ENCODE assay signal across 15 cellular contexts in genomic region chr13:97205971-97206370, GRCh38. TPM values are rescaled to one million over a fixed set of nuclear protein-coding genes. Genes with fewer than 3 reads are reported as not detected.
A peak's percentile ranks its signal among the peaks of the same experiment; 100 is the strongest.
DNase-seq lines count a peak whose midpoint lies in the region; ATAC-seq and TF ChIP-seq lines count a peak whose summit lies in the region.
"Had no signal": no experiment of that assay in that cellular context is flagged by ENCODE, and none has a peak within 500 bp of the region (broad histone marks: within the 10 kb centered on the region; RNA-seq: fewer than 3 reads in every experiment).

No MANE protein-coding gene starts in this region.

- ATAC-seq in Right ventricle myocardium inferior, result no peak
- ATAC-seq: naive thymus-derived CD8-positive, alpha-beta T cell; sciatic nerve; WTC11 had no signal

- H3K9ac ChIP-seq in smooth muscle cell (ENCODE audit: low read depth), result no peak overlapping the region

- DNase-seq in HS-5 (ENCODE audit: low read depth) (peak; percentile 19), RWPE1 (ENCODE audit: low spot score) (peak; percentile 48), fibroblast of peridontal ligament (ENCODE audit: extremely low read depth) (peak; percentile 22), smooth muscle cell (lab: John Stamatoyannopoulos, UW; ENCODE audit: unreplicated experiment) (no peak), Right ventricle myocardium inferior (ENCODE audit: missing footprints) (no peak), prostate gland (ENCODE audit: low spot score) (no peak)
- no peak for DNase-seq in activated CD4-positive, alpha-beta T cell treated with anti-CD3 and anti-CD28 coated beads for 48 hours
- DNase-seq: effector CD8-positive, alpha-beta T cell; Kasumi-1; naive thymus-derived CD8-positive, alpha-beta T cell; NCI-H1930; substantia nigra had no signal

- H3K79me2 ChIP-seq in smooth muscle cell (ENCODE audit: low read depth), result no peaks in the 10 kb centered on the region

- CTCF ChIA-PET in RWPE1 (lab: Yijun Ruan, JAX), result interaction anchor here (0.7 kb wide), 2 partner anchors 62 to 162 kb away, joined by 3 read pairs; no protein-coding TSS in a partner anchor

- H2AFZ ChIP-seq in smooth muscle cell (ENCODE audit: low read depth), result peak overlapping the region; percentile 33

- peak overlapping the region; percentile 49 for H3K4me2 ChIP-seq in smooth muscle cell

- no peak overlapping the region for H3K27ac ChIP-seq in RWPE1
- H3K27ac ChIP-seq in smooth muscle cell (ENCODE audit: low read depth), result peak overlapping the region; percentile 25
- no peak overlapping the region for H3K27ac ChIP-seq in prostate gland
- H3K27ac ChIP-seq: ascending aorta had no signal

- intact Hi-C loops in Right ventricle myocardium inferior (cut with DNase I) (no loop called here), prostate gland (cut with DNase I) (no loop called here)

- H4K20me1 ChIP-seq in smooth muscle cell (ENCODE audit: low read depth), result no peaks in the 10 kb centered on the region

- POLR2A ChIA-PET in RWPE1 (lab: Yijun Ruan, JAX; ENCODE audit: low non-redundant PET), result no interaction called here

- H3K36me3 ChIP-seq in smooth muscle cell (ENCODE audit: low read depth), result no peaks in the 10 kb centered on the region
- H3K36me3 ChIP-seq in prostate gland, result no peaks in the 10 kb centered on the region
- H3K36me3 ChIP-seq: ascending aorta had no signal

- no peak for TF ChIP-seq POLR2A in prostate gland (IDR thresholded peaks at IDR 0.05)

- H3K4me1 ChIP-seq in smooth muscle cell (ENCODE audit: low read depth), result no peaks in the 10 kb centered on the region
- no peaks in the 10 kb centered on the region for H3K4me1 ChIP-seq in prostate gland (replicated peaks)
- H3K4me1 ChIP-seq: ascending aorta had no signal

- 18% methylated on average over 3 of the region's 3 CpGs for WGBS in smooth muscle cell (ENCODE audit: low lambda C conversion rate)
- WGBS in prostate gland, result 25% methylated on average over 3 of the region's 3 CpGs

- H3K4me3 ChIP-seq in smooth muscle cell (no peak overlapping the region), prostate gland (no peak overlapping the region)
- H3K4me3 ChIP-seq: ascending aorta had no signal

- no peak for TF ChIP-seq CTCF in RWPE1 (conservative IDR thresholded peaks at IDR 0.05; ENCODE audit: low read depth)
- TF ChIP-seq CTCF in smooth muscle cell (IDR thresholded peaks at IDR 0.05; ENCODE audit: borderline replicate concordance, insufficient read depth, poor library complexity, severe bottlenecking), result no peak
- TF ChIP-seq CTCF in prostate gland (IDR thresholded peaks at IDR 0.05), result no peak

- no peaks in the 10 kb centered on the region for H3F3A ChIP-seq in smooth muscle cell (ENCODE audit: low read depth)

- H3K9me3 ChIP-seq in smooth muscle cell (replicated peaks; ENCODE audit: low read depth) (no peaks in the 10 kb centered on the region), prostate gland (no peaks in the 10 kb centered on the region)
- H3K9me3 ChIP-seq: ascending aorta had no signal

- H3K27me3 ChIP-seq in smooth muscle cell (ENCODE audit: low read depth), result no peaks in the 10 kb centered on the region
- H3K27me3 ChIP-seq in prostate gland (replicated peaks; ENCODE audit: insufficient read depth), result no peaks in the 10 kb centered on the region
- H3K27me3 ChIP-seq: ascending aorta had no signal

RNA-seq across cellular contexts. Expression of gene MBNL2, which starts 16.2 kb away (rescaled TPM):
- total RNA-seq in smooth muscle cell (120 and 147 TPM in 2 replicates), Right ventricle myocardium inferior (69.1 TPM), prostate gland (10 to 100 TPM; 59.1 to 85.7 TPM)
- 33.7 and 34.9 TPM in 2 replicates for polyA plus RNA-seq in smooth muscle cell

Comparison
In these comparisons a context has a peak if more than half of its experiments do, and no peak if none do; other contexts are left out.
1. DNase-seq: peak in HS-5 (single experiment), RWPE1 (single experiment) and fibroblast of peridontal ligament (single experiment); none in smooth muscle cell (single experiment), Right ventricle myocardium inferior (single experiment), prostate gland (single experiment) and activated CD4-positive, alpha-beta T cell treated with anti-CD3 and anti-CD28 coated beads for 48 hours (single experiment).